ENCODE assay signal across 8 cellular contexts in the genomic region with DNA sequence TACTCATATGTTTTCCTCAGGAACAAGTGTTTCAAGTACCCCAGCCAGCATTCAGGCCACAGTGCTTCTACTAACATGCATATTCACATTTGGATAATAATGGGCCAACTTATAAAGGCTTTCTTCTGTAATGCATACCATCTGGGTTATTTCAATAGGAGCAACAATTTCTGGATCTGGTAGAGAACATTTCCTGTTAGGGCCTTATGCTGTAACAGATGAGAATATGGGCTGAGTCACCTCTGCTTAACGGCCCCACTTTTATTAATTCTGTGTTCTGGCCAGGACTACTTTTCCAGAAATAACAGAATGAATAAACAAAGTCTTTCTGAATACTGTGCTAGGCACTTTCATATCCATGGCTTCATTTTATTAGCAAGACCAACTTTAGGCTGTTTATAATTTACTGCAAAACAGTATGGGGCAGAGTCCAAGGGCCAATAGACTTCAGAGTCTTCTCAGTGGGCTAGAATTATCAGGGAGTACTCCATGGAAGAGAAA. TPM values are rescaled to one million over a fixed set of nuclear protein-coding genes. Genes with fewer than 3 reads are reported as not detected.
DNase-seq lines count a peak whose midpoint lies in the region; ATAC-seq and TF ChIP-seq lines count a peak whose summit lies in the region.

No MANE protein-coding gene starts in this region.

- H3K9ac ChIP-seq in GM23248, result peak overlapping the region; percentile 66
- H3K9ac ChIP-seq in skeletal muscle tissue (ENCODE audit: low read depth in 1 of 3, low read length in 3 of 3), result no peak overlapping the region

- POLR2A ChIA-PET in CD4-positive, alpha-beta memory T cell (lab: Charles Lee; ENCODE audit: partially characterized antibody), result no interaction called here

- peak overlapping the region; percentile 86 for H3K4me2 ChIP-seq in GM23248 (ENCODE audit: unreplicated experiment)

- H3K4me1 ChIP-seq in GM23248 (ENCODE audit: insufficient read depth), result peaks cover 24% of the 10 kb centered on the region
- peaks cover 22% of the 10 kb centered on the region for H3K4me1 ChIP-seq in SJSA1 (replicated peaks)
- peaks cover 0 to 10% (median 0%) of the 10 kb centered on the region in 3 donors for H3K4me1 ChIP-seq in skeletal muscle tissue (ENCODE audit: control insufficient read depth in 3 of 3, insufficient read depth in 3 of 3, low read length in 3 of 3)
- H3K4me1 ChIP-seq in CD4-positive, alpha-beta memory T cell (ENCODE audit: insufficient read depth, low read length), result peaks cover 4% of the 10 kb centered on the region

- no peaks in the 10 kb centered on the region for H3K79me2 ChIP-seq in GM23248 (ENCODE audit: insufficient read depth)

- H3K9me3 ChIP-seq in GM23248 (ENCODE audit: low read depth) (no peaks in the 10 kb centered on the region), SJSA1 (replicated peaks) (no peaks in the 10 kb centered on the region; the same call in 1 of the 2 replicates), skeletal muscle tissue (ENCODE audit: control insufficient read depth in 3 of 3, low read length in 3 of 3) (no peaks in the 10 kb centered on the region)
- H3K9me3 ChIP-seq in CD4-positive, alpha-beta memory T cell (ENCODE audit: control insufficient read depth in 1 of 2, low read length in 2 of 2), result no peaks in the 10 kb centered on the region

- intact Hi-C loops in CD4-positive, alpha-beta memory T cell (cut with micrococcal nuclease), result no loop called here

- H3K9me2 ChIP-seq in GM23248 (ENCODE audit: insufficient read depth), result no peaks in the 10 kb centered on the region

- TF ChIP-seq CTCF in foreskin fibroblast (IDR thresholded peaks at IDR 0.05; ENCODE audit: low read depth, low read length), result no peak

- peaks cover 7 to 10% (median 8%) of the 10 kb centered on the region in 4 donors for H3K4me1 Mint-ChIP-seq in CD4-positive, alpha-beta memory T cell
- peaks cover 13% of the 10 kb centered on the region for H3K4me1 Mint-ChIP-seq in activated T-cell treated with anti-CD3 and anti-CD28 coated beads, Interleukin-2, amount 50 U/mL, for 4 hours (ENCODE audit: low read depth)

- in situ Hi-C loops in GM23248 (cut with MboI), result no loop called here

- peak overlapping the region; percentile 60 for H3K4me3 ChIP-seq in GM23248
- no peak overlapping the region for H3K4me3 ChIP-seq in SJSA1
- no peak overlapping the region for H3K4me3 ChIP-seq in foreskin fibroblast (ENCODE audit: low read depth in 1 of 2, low read length in 2 of 2)
- no peak overlapping the region for H3K4me3 ChIP-seq in skeletal muscle tissue (ENCODE audit: low read length in 3 of 3)
- H3K4me3 ChIP-seq in CD4-positive, alpha-beta memory T cell (ENCODE audit: low read length in 2 of 2), result no peak overlapping the region

- no peaks in the 10 kb centered on the region for H3K36me3 Mint-ChIP-seq in CD4-positive, alpha-beta memory T cell
- no peaks in the 10 kb centered on the region for H3K36me3 Mint-ChIP-seq in activated T-cell treated with anti-CD3 and anti-CD28 coated beads, Interleukin-2, amount 50 U/mL, for 4 hours (ENCODE audit: insufficient read depth)

- WGBS in GM23248 (ENCODE audit: low coverage in 1 of 2, low lambda C conversion rate in 2 of 2, missing lambda C conversion rate in 2 of 2), 2 experiments, result 0 to 4% methylated on average over 1 of the region's 1 CpG

- no peak for ATAC-seq in HG03354 (IDR thresholded peaks at IDR 0.05; ENCODE audit: poor library complexity, severe bottlenecking, unreplicated experiment)
- ATAC-seq in activated T-cell treated with anti-CD3 and anti-CD28 coated beads, Interleukin-2, amount 50 U/mL, for 4 hours, result no peak

- no peaks in the 10 kb centered on the region for H3K9me3 Mint-ChIP-seq in CD4-positive, alpha-beta memory T cell
- H3K9me3 Mint-ChIP-seq in activated T-cell treated with anti-CD3 and anti-CD28 coated beads, Interleukin-2, amount 50 U/mL, for 4 hours, result no peaks in the 10 kb centered on the region

- H3K36me3 ChIP-seq in GM23248 (ENCODE audit: low read depth), result no peaks in the 10 kb centered on the region
- no peaks in the 10 kb centered on the region for H3K36me3 ChIP-seq in SJSA1
- no peaks in the 10 kb centered on the region for H3K36me3 ChIP-seq in skeletal muscle tissue (ENCODE audit: control insufficient read depth in 3 of 3, insufficient read depth in 3 of 3, low read length in 3 of 3)
- no peaks in the 10 kb centered on the region for H3K36me3 ChIP-seq in CD4-positive, alpha-beta memory T cell (ENCODE audit: insufficient read depth, low read length)

- H3K4me3 Mint-ChIP-seq in CD4-positive, alpha-beta memory T cell, result no peak overlapping the region
- no peak overlapping the region for H3K4me3 Mint-ChIP-seq in activated T-cell treated with anti-CD3 and anti-CD28 coated beads, Interleukin-2, amount 50 U/mL, for 4 hours

- H3K27ac ChIP-seq in GM23248 (peak overlapping the region; percentile 91), SJSA1 (peak overlapping the region; percentile 88), skeletal muscle tissue (ENCODE audit: low read depth, low read length) (peak overlapping the region; percentile 42)
- H3K27ac ChIP-seq in CD4-positive, alpha-beta memory T cell (ENCODE audit: low read depth, low read length), result no peak overlapping the region

- no peaks in the 10 kb centered on the region for H4K20me1 ChIP-seq in GM23248 (ENCODE audit: insufficient read depth)

- H3K27me3 ChIP-seq in GM23248 (replicated peaks; ENCODE audit: insufficient read depth), result no peaks in the 10 kb centered on the region
- no peaks in the 10 kb centered on the region for H3K27me3 ChIP-seq in SJSA1 (replicated peaks)
- H3K27me3 ChIP-seq in skeletal muscle tissue (ENCODE audit: control insufficient read depth in 3 of 3, insufficient read depth in 3 of 3, low read length in 3 of 3), result peaks cover 0 to 2% (median 0%) of the 10 kb centered on the region in 3 donors
- H3K27me3 ChIP-seq in CD4-positive, alpha-beta memory T cell (ENCODE audit: insufficient read depth, low read length), result no peaks in the 10 kb centered on the region

- peaks cover 25% of the 10 kb centered on the region for H3F3A ChIP-seq in GM23248 (ENCODE audit: insufficient read depth)

- no peak overlapping the region for H2AFZ ChIP-seq in GM23248

- no peak overlapping the region for H3K27ac Mint-ChIP-seq in CD4-positive, alpha-beta memory T cell

- DNase-seq in GM23248 (peak; percentile 92), SJSA1 (ENCODE audit: low read depth in 1 of 2, low spot score in 2 of 2) (peak in 1 of 2 experiments; percentile 73), foreskin fibroblast (peak; percentile 82 to 91), NCI-H187 treated with DMSO at 0.1 percent for 48 hours (lab: John Stamatoyannopoulos, UW) (no peak)
- DNase-seq in CD4-positive, alpha-beta memory T cell, result no peak
- no peak for DNase-seq in activated T-cell treated with anti-CD3 and anti-CD28 coated beads, Interleukin-2, amount 50 U/mL, for 4 hours

- CTCF ChIA-PET in CD4-positive, alpha-beta memory T cell (lab: Charles Lee; ENCODE audit: partially characterized antibody), result no interaction called here

- H3K27me3 Mint-ChIP-seq in CD4-positive, alpha-beta memory T cell, result peaks cover 6 to 7% of the 10 kb centered on the region in 2 donors
- H3K27me3 Mint-ChIP-seq in activated T-cell treated with anti-CD3 and anti-CD28 coated beads, Interleukin-2, amount 50 U/mL, for 4 hours (ENCODE audit: low read depth), result peaks cover 8% of the 10 kb centered on the region

RNA-seq across cellular contexts. Expression of a gene that starts 7.9 kb away (rescaled TPM):
- total RNA-seq in GM23248 (2014; rRNA removed; shearing (Covaris generic)), result 15.3 and 15.7 TPM in 2 replicates
- 11.3 and 14.5 TPM in 2 replicates for polyA plus RNA-seq in GM23248 (2016; fragmentation: Nextera tagmentation; extraction: Ambion mirVana)
- total RNA-seq in SJSA1 (2014; rRNA removed; shearing (Covaris generic)), result 10.7 and 14.0 TPM in 2 replicates
- 7.8 TPM for total RNA-seq in skeletal muscle tissue
- 1 to 10 TPM; 7.5 to 8.3 TPM for total RNA-seq in CD4-positive, alpha-beta memory T cell
- polyA plus RNA-seq in CD4-positive, alpha-beta memory T cell, result 10 to 100 TPM in 1 of 2 donors, 1 to 10 TPM in 1; 5.7 to 11.8 TPM
- total RNA-seq in activated T-cell treated with anti-CD3 and anti-CD28 coated beads, Interleukin-2, amount 50 U/mL, for 4 hours, result 1 to 10 TPM; 5.7 to 8.7 (median 8.4) TPM

Comparison
In these comparisons a context has a peak if more than half of its experiments do, and no peak if none do; other contexts are left out.
1. DNase-seq: peak in GM23248 (single experiment) and foreskin fibroblast (2 of 2); none in NCI-H187 treated with DMSO at 0.1 percent for 48 hours (single experiment), CD4-positive, alpha-beta memory T cell (0 of 5) and activated T-cell treated with anti-CD3 and anti-CD28 coated beads, Interleukin-2, amount 50 U/mL, for 4 hours (single experiment).